In the genomic region with DNA sequence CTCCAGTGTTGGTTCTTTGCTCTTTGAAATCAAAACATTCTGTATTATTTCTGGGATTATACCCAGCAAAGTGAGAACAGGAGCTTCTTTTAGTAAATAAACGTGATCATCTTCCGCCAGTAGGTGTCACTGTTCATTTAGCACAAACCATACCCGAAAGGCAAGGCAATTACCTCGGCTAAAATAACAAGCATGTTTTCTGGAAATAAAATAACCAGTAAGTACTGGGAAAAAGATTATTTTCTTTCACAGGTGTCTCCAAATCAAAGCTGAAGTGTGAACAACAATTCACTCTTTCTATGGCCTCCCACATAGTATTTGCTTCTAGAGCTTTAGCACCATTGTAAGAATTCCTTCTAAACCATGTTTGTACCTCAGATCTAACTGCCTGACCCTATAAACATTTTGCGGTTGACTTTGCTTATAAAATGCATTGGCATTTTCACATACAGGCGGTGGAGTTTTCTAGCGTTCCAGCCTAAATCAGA, we compare ENCODE assay signal across 8 cellular contexts.
DNase-seq lines count a peak whose midpoint lies in the region; FAIRE-seq and TF ChIP-seq lines count a peak whose summit lies in the region.

No MANE protein-coding gene starts in this region.

- no peak overlapping the region for H3K27ac Mint-ChIP-seq in HFFc6

- H3K9me3 Mint-ChIP-seq in HFFc6 = no peaks in the 10 kb centered on the region

- H3K4me1 ChIP-seq in ACC112 (ENCODE audit: control insufficient read depth, insufficient read depth, low read length, unreplicated experiment) = peaks cover 21% of the 10 kb centered on the region

- DNase-seq in HFFc6 = peak; percentile 64
- peak; percentile 7 to 51 for DNase-seq in NCI-H1930 (lab: John Stamatoyannopoulos, UW)
- DNase-seq in globus pallidus (ENCODE audit: low spot score) = peak; percentile 88
- peak; percentile 93 for DNase-seq in pons (ENCODE audit: low spot score)
- no peak for DNase-seq in KG1 (lab: John Stamatoyannopoulos, UW)

- no peaks in the 10 kb centered on the region for H3K4me1 Mint-ChIP-seq in HFFc6 (ENCODE audit: low read depth)

- TF ChIP-seq CTCF in HFFc6 (IDR thresholded peaks at IDR 0.05) (peak; percentile 87), WI38 (IDR thresholded peaks at IDR 0.05; ENCODE audit: low read depth, low read length) (peak; percentile 6; the same call in 1 of the 2 replicates)

- peaks cover 11% of the 10 kb centered on the region for H3K27me3 Mint-ChIP-seq in HFFc6 (ENCODE audit: insufficient read depth)

- no peaks in the 10 kb centered on the region for H3K79me2 ChIP-seq in ACC112 (ENCODE audit: control insufficient read depth, insufficient read depth, low read length, unreplicated experiment)

- no peaks in the 10 kb centered on the region for H3K36me3 Mint-ChIP-seq in HFFc6 (ENCODE audit: low read depth)

- FAIRE-seq in G401.6 (lab: Jason Lieb, UNC) = peak; percentile 91

- no peak overlapping the region for H2AFZ ChIP-seq in ACC112 (ENCODE audit: low read length, unreplicated experiment)

- H3K27ac ChIP-seq in ACC112 (ENCODE audit: low read depth, low read length) = peak overlapping the region; percentile 88

- H3K4me3 ChIP-seq in ACC112 (ENCODE audit: low read depth, low read length) = no peak overlapping the region
- H3K4me3 ChIP-seq in WI38 (ENCODE audit: low read depth, low read length) = no peak overlapping the region

- no peaks in the 10 kb centered on the region for H3K36me3 ChIP-seq in ACC112 (ENCODE audit: insufficient read depth, low read length)

- H3K27me3 ChIP-seq in ACC112 (ENCODE audit: insufficient read depth, low read length) = no peaks in the 10 kb centered on the region

- H3K4me3 Mint-ChIP-seq in HFFc6 = no peak overlapping the region
